Comparison of ENCODE assay signal across 13 cellular contexts in the genomic region with DNA sequence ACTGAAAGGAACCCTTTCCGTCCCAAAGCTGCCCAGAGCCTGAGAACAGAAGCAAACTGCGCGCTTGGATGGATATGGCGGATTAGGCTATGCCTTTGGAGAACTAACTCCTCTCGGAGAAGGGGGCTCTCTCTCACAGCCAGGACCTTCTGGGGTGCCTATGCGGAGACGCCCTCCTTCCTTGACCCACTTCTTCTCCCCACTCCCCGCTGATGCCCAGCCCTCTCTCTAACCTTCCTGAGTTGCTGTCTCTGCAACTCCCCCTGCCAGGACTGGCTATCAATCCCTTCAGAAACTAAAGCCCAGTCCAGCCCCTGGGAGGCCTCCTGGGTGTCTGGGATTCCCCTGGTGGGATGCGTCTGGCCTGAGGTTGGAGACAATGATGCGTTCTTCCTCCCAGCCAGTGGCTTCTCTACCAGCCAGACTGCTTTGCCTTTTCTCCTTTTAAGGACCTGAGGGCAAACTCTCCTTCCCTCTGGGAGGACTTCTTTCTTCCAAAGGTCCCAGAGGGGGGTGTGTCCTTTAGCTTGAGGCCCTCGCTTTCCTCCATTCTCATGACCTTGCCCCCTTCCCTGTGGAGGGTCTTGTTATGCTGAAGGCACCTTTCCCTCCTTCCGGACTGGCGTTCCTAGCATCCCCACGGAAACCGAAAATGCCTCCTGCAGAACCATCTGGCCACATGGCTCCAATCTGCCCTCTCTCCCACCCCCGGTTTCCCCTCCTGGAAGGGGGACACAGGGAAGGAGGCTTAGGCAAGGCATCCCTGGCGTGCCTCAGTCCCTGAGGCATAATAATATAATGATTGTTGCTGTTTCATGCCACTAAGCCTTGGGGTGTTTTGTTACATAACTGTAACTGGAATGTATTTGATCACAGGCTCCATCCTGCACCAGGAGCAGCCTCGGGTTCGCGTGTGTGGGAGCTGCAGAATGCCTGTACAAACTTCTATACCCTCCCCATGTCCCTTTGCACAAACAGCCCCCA.
DNase-seq lines count a peak whose midpoint lies in the region; TF ChIP-seq lines count a peak whose summit lies in the region.
"Had no signal": no experiment of that assay in that cellular context is flagged by ENCODE, and none has a peak within 500 bp of the region (broad histone marks: within the 10 kb centered on the region; RNA-seq: fewer than 3 reads in every experiment).

No MANE protein-coding gene starts in this region.

- H3K27me3 ChIP-seq in skeletal muscle satellite cell (ENCODE audit: control insufficient read depth, insufficient read depth, low read length): peaks cover 5% of the 10 kb centered on the region

- BruUV-seq in Calu3 (replicated peaks; lab: Mats Ljungman, UMichigan): no TSS peak

- H3K27me3 Mint-ChIP-seq in Calu3 (ENCODE audit: unreplicated experiment): no peaks in the 10 kb centered on the region
- H3K27me3 Mint-ChIP-seq: activated CD8-positive, alpha-beta T cell treated with anti-CD3 and anti-CD28 coated beads for 36 hours had no signal

- no peak overlapping the region for H3K27ac Mint-ChIP-seq in Calu3 (ENCODE audit: unreplicated experiment)
- H3K27ac Mint-ChIP-seq: activated CD8-positive, alpha-beta T cell treated with anti-CD3 and anti-CD28 coated beads for 36 hours; activated naive CD4-positive, alpha-beta T cell treated with anti-CD3 and anti-CD28 coated beads, Interleukin-2, amount 10 ng/mL, durations not matched to agents 7 days and 5 days; T-helper 1 cell treated with Interleukin-12 subunit alpha and Interleukin-12 subunit beta and Interleukin-4 antibody, amounts not matched to agents 30 μg/mL and 1 μg/mL, for 36 hours had no signal

- CTCF ChIA-PET in Calu3 (lab: Charles Lee): no interaction called here

- peaks cover 10% of the 10 kb centered on the region for H3K4me1 ChIP-seq in skeletal muscle satellite cell (ENCODE audit: control insufficient read depth, insufficient read depth, low read length)

- no peak overlapping the region for H3K9ac ChIP-seq in skeletal muscle satellite cell (ENCODE audit: low read depth, low read length)

- DNase-seq in GM04504 (ENCODE audit: low read depth) (peak; percentile 52), UCSD-AML1 (lab: John Stamatoyannopoulos, UW; ENCODE audit: unreplicated experiment) (peak; percentile 33), glomerular visceral epithelial cell (ENCODE audit: extremely low spot score) (peak; percentile 42), Calu3 (no peak), NCI-H510A treated with DMSO at 0.1 percent for 48 hours (lab: John Stamatoyannopoulos, UW) (no peak)
- no peak for DNase-seq in activated CD8-positive, alpha-beta memory T cell treated with anti-CD3 and anti-CD28 coated beads, Interleukin-2, amount 50 U/mL, for 4 hours
- DNase-seq: activated CD8-positive, alpha-beta T cell treated with anti-CD3 and anti-CD28 coated beads for 36 hours; activated naive CD4-positive, alpha-beta T cell treated with anti-CD3 and anti-CD28 coated beads, Interleukin-2, amount 10 ng/mL, durations not matched to agents 7 days and 5 days; NCI-H2029 treated with DMSO at 0.1 percent for 48 hours; PC-9 had no signal

- no peaks in the 10 kb centered on the region for H3K4me1 Mint-ChIP-seq in Calu3 (ENCODE audit: low read depth, unreplicated experiment)
- H3K4me1 Mint-ChIP-seq: activated naive CD4-positive, alpha-beta T cell treated with anti-CD3 and anti-CD28 coated beads, Interleukin-2, amount 10 ng/mL, durations not matched to agents 7 days and 5 days had no signal

- H3K36me3 Mint-ChIP-seq in Calu3 (ENCODE audit: insufficient read depth, unreplicated experiment): no peaks in the 10 kb centered on the region

- peaks cover 13% of the 10 kb centered on the region for H3K9me3 ChIP-seq in skeletal muscle satellite cell (replicated peaks; ENCODE audit: low read length)

- H3K4me3 ChIP-seq in skeletal muscle satellite cell (ENCODE audit: low read length): no peak overlapping the region
- H3K4me3 ChIP-seq: coronary artery, PC-9 had no signal

- no peak for TF ChIP-seq CTCF in Calu3 (IDR thresholded peaks at IDR 0.05; ENCODE audit: unreplicated experiment)

- peak overlapping the region; percentile 40 for H3K4me2 ChIP-seq in skeletal muscle satellite cell (ENCODE audit: low read length)
- H3K4me2 ChIP-seq: PC-9 had no signal

- intact Hi-C loops in Calu3 (cut with micrococcal nuclease; ENCODE audit: unreplicated experiment): no loop called here

- no peaks in the 10 kb centered on the region for H3K36me3 ChIP-seq in skeletal muscle satellite cell (ENCODE audit: insufficient read depth, low read length)

- H3K4me3 Mint-ChIP-seq in Calu3 (ENCODE audit: low read depth, unreplicated experiment): no peak overlapping the region
- H3K4me3 Mint-ChIP-seq: activated CD8-positive, alpha-beta T cell treated with anti-CD3 and anti-CD28 coated beads for 36 hours; activated naive CD4-positive, alpha-beta T cell treated with anti-CD3 and anti-CD28 coated beads, Interleukin-2, amount 10 ng/mL, durations not matched to agents 7 days and 5 days; T-helper 1 cell treated with Interleukin-12 subunit alpha and Interleukin-12 subunit beta and Interleukin-4 antibody, amounts not matched to agents 30 μg/mL and 1 μg/mL, for 36 hours had no signal

- H3K9me3 Mint-ChIP-seq in Calu3 (ENCODE audit: low read depth, unreplicated experiment): peaks cover 9% of the 10 kb centered on the region

Comparison
In these comparisons a context has a peak if more than half of its experiments do, and no peak if none do; other contexts are left out.
1. DNase-seq: peak in GM04504 (single experiment), UCSD-AML1 (single experiment) and glomerular visceral epithelial cell (single experiment); none in Calu3 (single experiment), activated CD8-positive, alpha-beta memory T cell treated with anti-CD3 and anti-CD28 coated beads, Interleukin-2, amount 50 U/mL, for 4 hours (single experiment) and NCI-H510A treated with DMSO at 0.1 percent for 48 hours (single experiment).